In the genomic region with DNA sequence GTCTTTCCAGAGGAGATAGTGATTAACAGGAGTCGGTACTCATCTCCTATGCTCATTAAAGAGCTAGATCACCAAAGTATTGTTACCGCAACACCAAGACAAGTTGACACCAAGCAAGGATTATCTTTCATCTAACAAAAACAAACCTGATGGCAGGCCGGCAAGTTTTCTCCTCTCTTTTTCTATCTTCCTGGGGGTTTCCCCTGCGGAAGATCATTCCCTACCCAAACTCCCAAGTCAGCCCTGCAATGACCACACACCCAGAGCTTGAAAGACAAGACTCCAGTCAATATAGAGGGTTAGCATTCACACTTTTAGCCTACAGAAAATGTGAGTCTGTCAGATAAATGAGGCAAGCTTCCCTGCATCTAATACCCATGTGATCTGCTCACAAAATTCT, we compare ENCODE assay signal across 20 cellular contexts.
DNase-seq lines count a peak whose midpoint lies in the region; ATAC-seq, FAIRE-seq and TF ChIP-seq lines count a peak whose summit lies in the region.
"Had no signal": no experiment of that assay in that cellular context is flagged by ENCODE, and none has a peak within 500 bp of the region (broad histone marks: within the 10 kb centered on the region; RNA-seq: fewer than 3 reads in every experiment).

No MANE protein-coding gene starts in this region.

- H3K27me3 Mint-ChIP-seq in naive thymus-derived CD4-positive, alpha-beta T cell, result peaks cover 0 to 20% (median 6%) of the 10 kb centered on the region in 5 donors

- H3K4me1 ChIP-seq in A549 (peaks cover 93% of the 10 kb centered on the region), HEK293 (ENCODE audit: control insufficient read depth, insufficient read depth, low read length) (peaks cover 20% of the 10 kb centered on the region), mammary epithelial cell (ENCODE audit: insufficient read depth, low read length) (peaks cover 6% of the 10 kb centered on the region), mucosa of rectum (ENCODE audit: control insufficient read depth in 2 of 2, insufficient read depth in 2 of 2, low read length in 2 of 2) (peaks cover 42 to 55% of the 10 kb centered on the region in 2 donors)
- no peaks in the 10 kb centered on the region for H3K4me1 ChIP-seq in naive thymus-derived CD4-positive, alpha-beta T cell (ENCODE audit: control insufficient read depth in 2 of 2, insufficient read depth in 2 of 2, low read length in 2 of 2)

- no peak for TF ChIP-seq POLR2A in A549 (IDR thresholded peaks at IDR 0.05; ENCODE audit: low read length)

- peaks cover 99% of the 10 kb centered on the region for H3K79me2 ChIP-seq in mammary epithelial cell (ENCODE audit: insufficient read depth, low read length)

- no TSS peak for BruUV-seq in mammary epithelial cell (replicated peaks; lab: Mats Ljungman, UMichigan)

- H3K9me3 Mint-ChIP-seq in naive thymus-derived CD4-positive, alpha-beta T cell, result peaks cover 0 to 4% (median 0%) of the 10 kb centered on the region in 11 donors

- H3K4me1 Mint-ChIP-seq in naive thymus-derived CD4-positive, alpha-beta T cell, result peaks cover 0 to 1% (median 0%) of the 10 kb centered on the region in 7 donors
- H3K4me1 Mint-ChIP-seq: CD4-positive, CD25-positive, alpha-beta regulatory T cell had no signal

- peak; percentile 32 for FAIRE-seq in A549 (lab: Jason Lieb, UNC)
- FAIRE-seq: K562 had no signal

- H3K4me3 ChIP-seq in A549, result no peak overlapping the region
- H3K4me3 ChIP-seq in HEK293 (ENCODE audit: low read depth, low read length), result no peak overlapping the region
- H3K4me3 ChIP-seq in mammary epithelial cell (replicated peaks in 1 of 3; ENCODE audit: insufficient read depth in 1 of 3, low read depth in 2 of 3, low read length in 3 of 3), result no peak overlapping the region
- no peak overlapping the region for H3K4me3 ChIP-seq in mucosa of rectum (ENCODE audit: low read length in 2 of 2)
- no peak overlapping the region for H3K4me3 ChIP-seq in naive thymus-derived CD4-positive, alpha-beta T cell (ENCODE audit: low read length)
- H3K4me3 ChIP-seq in coronary artery, result no peak overlapping the region
- H3K4me3 ChIP-seq: GM23248, K562 had no signal

- in situ Hi-C loops in mammary epithelial cell (cut with MboI; ENCODE audit: low sequenced_read_pairs in 2 of 2), result no loop called here

- H3K9ac ChIP-seq in mammary epithelial cell (ENCODE audit: insufficient read depth, low read length), result no peak overlapping the region
- peak overlapping the region in 1 of 2 donors; percentile 55 for H3K9ac ChIP-seq in mucosa of rectum (ENCODE audit: low read depth in 1 of 2, low read length in 2 of 2)

- H3K36me3 Mint-ChIP-seq in naive thymus-derived CD4-positive, alpha-beta T cell, result no peaks in the 10 kb centered on the region
- H3K36me3 Mint-ChIP-seq: CD4-positive, CD25-positive, alpha-beta regulatory T cell had no signal

- DNase-seq in A549 (ENCODE audit: low read depth in 1 of 2, low spot score in 1 of 2), result no peak
- peak; percentile 57 for DNase-seq in mammary epithelial cell
- no peak for DNase-seq in NK-92 treated with Interleukin-12 subunit alpha and Interleukin-12 subunit beta, amount 100 ng/mL, for 24 hours (lab: John Stamatoyannopoulos, UW)
- DNase-seq in naive thymus-derived CD4-positive, alpha-beta T cell, result no peak
- DNase-seq in coronary artery (ENCODE audit: low spot score), result no peak
- no peak for DNase-seq in HT-29 (ENCODE audit: low spot score)
- DNase-seq: ACHN; AML-193; Caco-2; CD4-positive, CD25-positive, alpha-beta regulatory T cell; DMS53; GM23248; NCI-H1436 treated with DMSO at 0.1 percent for 48 hours; NCI-H226; SHP77 treated with DMSO at 0.1 percent for 48 hours had no signal

- H3K27me3 ChIP-seq in mammary epithelial cell (ENCODE audit: insufficient read depth, low read length), result no peaks in the 10 kb centered on the region
- no peaks in the 10 kb centered on the region for H3K27me3 ChIP-seq in mucosa of rectum (ENCODE audit: control insufficient read depth in 2 of 2, insufficient read depth in 2 of 2, low read length in 2 of 2)
- no peaks in the 10 kb centered on the region for H3K27me3 ChIP-seq in naive thymus-derived CD4-positive, alpha-beta T cell (ENCODE audit: control insufficient read depth in 2 of 2, insufficient read depth in 2 of 2, low read length in 2 of 2)

- TF ChIP-seq CTCF in A549 (IDR thresholded peaks at IDR 0.05) (no peak), HEK293 (tag by site-specific recombination; IDR thresholded peaks at IDR 0.05) (no peak), mammary epithelial cell (conservative IDR thresholded peaks at IDR 0.05 in 1 of 2, IDR thresholded peaks at IDR 0.05 in 1 of 2; ENCODE audit: extremely low read depth in 1 of 2, insufficient read depth in 1 of 2, low read depth in 1 of 2, low read length in 2 of 2) (no peak), coronary artery (IDR thresholded peaks at IDR 0.05) (no peak)

- no peak overlapping the region for H3K27ac Mint-ChIP-seq in naive thymus-derived CD4-positive, alpha-beta T cell
- H3K27ac Mint-ChIP-seq: CD4-positive, CD25-positive, alpha-beta regulatory T cell had no signal

- H3K9me3 ChIP-seq in A549, result no peaks in the 10 kb centered on the region
- H3K9me3 ChIP-seq in HEK293 (ENCODE audit: control insufficient read depth, insufficient read depth, low read depth, low read length), result no peaks in the 10 kb centered on the region
- no peaks in the 10 kb centered on the region for H3K9me3 ChIP-seq in mammary epithelial cell (replicated peaks; ENCODE audit: insufficient read depth, low read length)
- no peaks in the 10 kb centered on the region for H3K9me3 ChIP-seq in mucosa of rectum (ENCODE audit: control insufficient read depth in 2 of 2, low read length in 2 of 2)
- H3K9me3 ChIP-seq in naive thymus-derived CD4-positive, alpha-beta T cell (ENCODE audit: control insufficient read depth in 2 of 3, low read length in 3 of 3), result no peaks in the 10 kb centered on the region
- H3K9me3 ChIP-seq: Caco-2 had no signal

- H3K4me3 Mint-ChIP-seq in naive thymus-derived CD4-positive, alpha-beta T cell, result no peak overlapping the region
- H3K4me3 Mint-ChIP-seq: CD4-positive, CD25-positive, alpha-beta regulatory T cell had no signal

- H4K20me1 ChIP-seq in mammary epithelial cell (ENCODE audit: insufficient read depth, low read length), result peaks cover 4% of the 10 kb centered on the region

- 55% methylated on average over 4 of the region's 4 CpGs for WGBS in A549 (ENCODE audit: missing lambda C conversion rate)
- WGBS in mammary epithelial cell (ENCODE audit: low coverage, missing lambda C conversion rate), result 76% methylated on average over 4 of the region's 4 CpGs

- H2AFZ ChIP-seq in mammary epithelial cell (ENCODE audit: low read depth, low read length), result no peak overlapping the region

- intact Hi-C loops in mammary epithelial cell (cut with micrococcal nuclease), result no loop called here
- intact Hi-C loops in naive thymus-derived CD4-positive, alpha-beta T cell (cut with micrococcal nuclease), result no loop called here

- TF ChIP-seq RAD21 in A549 (conservative IDR thresholded peaks at IDR 0.05 in 1 of 2, IDR thresholded peaks at IDR 0.05 in 1 of 2), result no peak

- TF ChIP-seq EP300 in A549 (IDR thresholded peaks at IDR 0.05), result no peak

- no peak for ATAC-seq in A549
- no peak for ATAC-seq in naive thymus-derived CD4-positive, alpha-beta T cell
- ATAC-seq: HCT116, K562 had no signal

- CTCF ChIA-PET in A549 (lab: Yijun Ruan, JAX) (interaction anchor here (0.9 to 1.7 kb wide), 4 partner anchors 27 to 107 kb away, joined by 3 to 5 read pairs (median 4); no protein-coding TSS in a partner anchor), HEK293 (lab: Yijun Ruan, JAX) (interaction anchor here (0.5 to 0.6 kb wide), 2 partner anchors 37 to 51 kb away, joined by 3 read pairs; no protein-coding TSS in a partner anchor), mammary epithelial cell (lab: Charles Lee; ENCODE audit: low non-redundant PET) (no interaction called here)
- CTCF ChIA-PET in naive thymus-derived CD4-positive, alpha-beta T cell (lab: Charles Lee), result no interaction called here

- H3K4me2 ChIP-seq in A549, result peak overlapping the region; percentile 46
- H3K4me2 ChIP-seq in mammary epithelial cell (ENCODE audit: insufficient read depth, low read depth, low read length), result no peak overlapping the region

- H3K36me3 ChIP-seq in HEK293 (ENCODE audit: control insufficient read depth in 2 of 2, insufficient read depth in 1 of 2, low read length in 2 of 2) (no peaks in the 10 kb centered on the region), mammary epithelial cell (ENCODE audit: insufficient read depth, low read length) (peaks cover 3% of the 10 kb centered on the region), mucosa of rectum (ENCODE audit: control insufficient read depth in 2 of 2, insufficient read depth in 2 of 2, low read length in 2 of 2) (no peaks in the 10 kb centered on the region)
- no peaks in the 10 kb centered on the region for H3K36me3 ChIP-seq in naive thymus-derived CD4-positive, alpha-beta T cell (ENCODE audit: control insufficient read depth in 2 of 3, insufficient read depth in 3 of 3, low read length in 3 of 3)

- H3K27ac ChIP-seq in A549 (peak overlapping the region; percentile 55 to 74), HEK293 (ENCODE audit: extremely low read depth, low read depth, low read length) (peak overlapping the region; percentile 65), mammary epithelial cell (ENCODE audit: insufficient read depth, low read depth, low read length) (no peak overlapping the region), mucosa of rectum (ENCODE audit: low read depth in 2 of 2, low read length in 2 of 2) (peak overlapping the region; percentile 43 to 67), coronary artery (no peak overlapping the region)
- H3K27ac ChIP-seq in naive thymus-derived CD4-positive, alpha-beta T cell (ENCODE audit: low read depth, low read length), result no peak overlapping the region
- H3K27ac ChIP-seq: GM23248, HL-60 had no signal

- POLR2A ChIA-PET in A549 (lab: Yijun Ruan, JAX), result no interaction called here
- POLR2A ChIA-PET in HEK293 (lab: Yijun Ruan, JAX), result interaction anchor here (0.6 to 1.9 kb wide), 3 partner anchors 10 to 311 kb away, joined by 5 to 7 read pairs (median 6); no protein-coding TSS in a partner anchor
- POLR2A ChIA-PET in naive thymus-derived CD4-positive, alpha-beta T cell (lab: Charles Lee), result no interaction called here

- dilution Hi-C loops in mammary epithelial cell (cut with HindIII; ENCODE audit: low sequenced_read_pairs), result no loop called here

TF ChIP-seq in A549, 52 proteins besides CTCF, POLR2A, EP300 and RAD21 (continues in another document):
- no peak for TF ChIP-seq ZC3H11A (IDR thresholded peaks at IDR 0.05)
- no peak for TF ChIP-seq MAZ (IDR thresholded peaks at IDR 0.05; ENCODE audit: borderline replicate concordance, low read depth, low read length)
- TF ChIP-seq CBX8 (IDR thresholded peaks at IDR 0.05), result no peak
- TF ChIP-seq HOXA7 (CRISPR knock-in tag; IDR thresholded peaks at IDR 0.05), result no peak
- no peak for TF ChIP-seq CHD4 (IDR thresholded peaks at IDR 0.05; ENCODE audit: borderline replicate concordance)

TF ChIP-seq in HEK293, 187 proteins besides CTCF, POLR2A, EP300 and RAD21:
- TF ChIP-seq ZNF510 (tag by site-specific recombination; IDR thresholded peaks at IDR 0.05; ENCODE audit: insufficient replicate concordance) (no peak), GLIS1 (tag by site-specific recombination; IDR thresholded peaks at IDR 0.05) (peak; percentile 15; the same call in 1 of the 2 replicates)

Comparison
In these comparisons a context has a peak if more than half of its experiments do, and no peak if none do; other contexts are left out.
1. H3K27ac ChIP-seq: peak in A549 (2 of 2), HEK293 (single experiment) and mucosa of rectum (2 of 2); none in mammary epithelial cell (single experiment), naive thymus-derived CD4-positive, alpha-beta T cell (single experiment) and coronary artery (0 of 2).
2. CTCF ChIA-PET loops: an anchor here in A549 (0.9 to 1.7 kb wide) and HEK293 (0.5 to 0.6 kb wide); none called in mammary epithelial cell and naive thymus-derived CD4-positive, alpha-beta T cell.